In the genomic region with DNA sequence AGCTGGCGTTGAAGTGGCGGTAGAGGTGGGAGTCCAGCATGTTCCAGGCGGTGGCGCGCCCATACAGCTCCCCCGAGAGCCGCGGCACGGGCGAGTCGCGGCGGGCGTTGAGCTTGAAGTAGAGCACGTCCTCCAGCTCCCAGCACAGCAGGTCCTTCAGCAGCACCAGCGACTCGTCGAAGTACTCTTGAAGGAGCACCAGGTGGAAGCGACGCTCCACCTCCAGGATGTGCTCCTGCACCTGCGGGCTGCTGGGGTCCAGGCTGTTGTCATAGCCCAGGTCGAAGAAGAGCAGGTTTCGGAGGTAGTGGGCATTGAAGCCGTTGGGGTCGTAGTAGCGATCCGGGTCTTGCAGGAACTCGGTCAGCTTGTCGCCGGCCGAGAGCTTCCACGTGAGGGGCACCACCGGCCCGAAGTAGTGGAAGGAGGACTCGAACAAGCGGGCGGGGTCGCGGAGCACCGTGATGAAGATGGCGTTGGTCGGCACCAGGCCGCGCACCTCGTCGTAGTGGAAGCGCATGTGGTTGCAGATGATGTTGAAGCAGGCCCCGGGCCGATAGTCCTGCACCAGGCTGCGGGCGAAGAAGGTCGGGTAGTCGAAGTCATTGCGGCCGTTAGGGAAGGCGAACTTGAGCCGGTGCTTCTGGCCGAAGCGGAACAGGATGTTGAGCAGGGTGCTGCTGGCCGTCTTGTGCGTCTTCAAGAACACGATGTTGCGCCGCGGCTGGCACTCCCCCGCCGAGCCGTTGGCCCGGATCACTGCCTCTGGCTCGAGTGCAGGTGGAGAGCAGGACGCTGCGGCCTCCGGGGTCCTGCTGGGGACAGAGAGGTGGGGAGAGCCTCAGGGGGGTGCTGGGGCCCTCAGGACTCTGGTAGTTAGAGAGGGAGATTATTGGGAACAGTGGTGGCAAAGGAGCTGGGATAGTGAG, we compare ENCODE assay signal across 1 cellular context.
TF ChIP-seq lines count a peak whose summit lies in the region.

No MANE protein-coding gene starts in this region.

TF ChIP-seq in IMR-90, 13 proteins besides CTCF, POLR2A, EP300 and RAD21:
- TF ChIP-seq NFE2L2 (IDR thresholded peaks at IDR 0.05; ENCODE audit: low read depth, low read length) (no peak), SMC3 (IDR thresholded peaks at IDR 0.05; ENCODE audit: low read depth, low read length) (no peak), MAZ (IDR thresholded peaks at IDR 0.05; ENCODE audit: borderline replicate concordance, low read depth, low read length) (no peak), BHLHE40 (IDR thresholded peaks at IDR 0.05; ENCODE audit: low read depth, low read length) (no peak), FOS (IDR thresholded peaks at IDR 0.05; ENCODE audit: low read depth, low read length) (no peak), CHD1 (IDR thresholded peaks at IDR 0.05; ENCODE audit: low read depth, low read length) (no peak), MAFK (IDR thresholded peaks at IDR 0.05; ENCODE audit: low read depth, low read length) (no peak), MXI1 (IDR thresholded peaks at IDR 0.05; ENCODE audit: borderline replicate concordance, low read depth, low read length) (no peak), RFX5 (IDR thresholded peaks at IDR 0.05; ENCODE audit: low read depth, low read length) (no peak), CEBPB (IDR thresholded peaks at IDR 0.05; ENCODE audit: low read depth, low read length) (no peak), RCOR1 (IDR thresholded peaks at IDR 0.05; ENCODE audit: insufficient replicate concordance, low read length) (no peak)
- TF ChIP-seq, protein P1, sequence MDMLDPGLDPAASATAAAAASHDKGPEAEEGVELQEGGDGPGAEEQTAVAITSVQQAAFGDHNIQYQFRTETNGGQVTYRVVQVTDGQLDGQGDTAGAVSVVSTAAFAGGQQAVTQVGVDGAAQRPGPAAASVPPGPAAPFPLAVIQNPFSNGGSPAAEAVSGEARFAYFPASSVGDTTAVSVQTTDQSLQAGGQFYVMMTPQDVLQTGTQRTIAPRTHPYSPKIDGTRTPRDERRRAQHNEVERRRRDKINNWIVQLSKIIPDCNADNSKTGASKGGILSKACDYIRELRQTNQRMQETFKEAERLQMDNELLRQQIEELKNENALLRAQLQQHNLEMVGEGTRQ (IDR thresholded peaks at IDR 0.05; ENCODE audit: low read depth, low read length), result no peak
- TF ChIP-seq, protein P2, sequence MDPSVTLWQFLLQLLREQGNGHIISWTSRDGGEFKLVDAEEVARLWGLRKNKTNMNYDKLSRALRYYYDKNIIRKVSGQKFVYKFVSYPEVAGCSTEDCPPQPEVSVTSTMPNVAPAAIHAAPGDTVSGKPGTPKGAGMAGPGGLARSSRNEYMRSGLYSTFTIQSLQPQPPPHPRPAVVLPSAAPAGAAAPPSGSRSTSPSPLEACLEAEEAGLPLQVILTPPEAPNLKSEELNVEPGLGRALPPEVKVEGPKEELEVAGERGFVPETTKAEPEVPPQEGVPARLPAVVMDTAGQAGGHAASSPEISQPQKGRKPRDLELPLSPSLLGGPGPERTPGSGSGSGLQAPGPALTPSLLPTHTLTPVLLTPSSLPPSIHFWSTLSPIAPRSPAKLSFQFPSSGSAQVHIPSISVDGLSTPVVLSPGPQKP (IDR thresholded peaks at IDR 0.05; ENCODE audit: borderline replicate concordance, low read depth, low read length), result no peak
TF ChIP-seq in IMR-90: peak in this region for 0.
